In genomic region chr2:69185807-69186206, GRCh38 we compare ENCODE assay signal across 15 cellular contexts.
DNase-seq lines count a peak whose midpoint lies in the region; ATAC-seq, FAIRE-seq and TF ChIP-seq lines count a peak whose summit lies in the region.
"Had no signal": no experiment of that assay in that cellular context is flagged by ENCODE, and none has a peak within 500 bp of the region (broad histone marks: within the 10 kb centered on the region; RNA-seq: fewer than 3 reads in every experiment).

No MANE protein-coding gene starts in this region.

- H3K4me2 ChIP-seq in HepG2 (ENCODE audit: low read depth, low read length): no peak overlapping the region

- H3K4me1 ChIP-seq in HepG2 (ENCODE audit: insufficient read depth, low read length) (peaks cover 30% of the 10 kb centered on the region), right lobe of liver (no peaks in the 10 kb centered on the region), vagina (peaks cover 21% of the 10 kb centered on the region)

- 85% methylated on average over 7 of the region's 7 CpGs for WGBS in HepG2 (ENCODE audit: low lambda C conversion rate)
- 51% methylated on average over 7 of the region's 7 CpGs for WGBS in right lobe of liver (ENCODE audit: insufficient coverage, low coverage, low lambda C conversion rate, missing lambda C conversion rate)

- no peak overlapping the region for H3K9ac ChIP-seq in HepG2 (ENCODE audit: insufficient read depth, low read depth, low read length)

- no peak for ATAC-seq in HepG2
- no peak for ATAC-seq in right lobe of liver
- ATAC-seq in GM19035 (IDR thresholded peaks at IDR 0.05; ENCODE audit: unreplicated experiment): no peak
- no peak for ATAC-seq in HG03108 (IDR thresholded peaks at IDR 0.05; ENCODE audit: unreplicated experiment)
- no peak for ATAC-seq in HG03439 (IDR thresholded peaks at IDR 0.05; ENCODE audit: unreplicated experiment)

- TF ChIP-seq POLR2A in HepG2 (IDR thresholded peaks at IDR 0.05; ENCODE audit: insufficient read depth in 1 of 2, low read depth in 2 of 2, low read length in 2 of 2) (no peak), right lobe of liver (IDR thresholded peaks at IDR 0.05) (no peak), vagina (IDR thresholded peaks at IDR 0.05) (no peak)

- in situ Hi-C loops in HepG2 (cut with HindIII; ENCODE audit: extremely low pct_ligation_motif_present, low pct_unique_long_range_greater_than_20kb): no loop called here

- no peaks in the 10 kb centered on the region for H3K79me2 ChIP-seq in HepG2 (ENCODE audit: insufficient read depth, low read length)

- intact Hi-C loops in HepG2 (cut with micrococcal nuclease; ENCODE audit: unreplicated experiment): no loop called here
- intact Hi-C loops in right lobe of liver (cut with DNase I): no loop called here
- intact Hi-C loops in vagina (cut with DNase I): no loop called here

- H3K36me3 ChIP-seq in HepG2 (replicated peaks in 1 of 2; ENCODE audit: control insufficient read depth in 1 of 2, insufficient read depth in 2 of 2, low read length in 2 of 2) (peaks cover 5 to 10% of the 10 kb centered on the region in 2 experiments; a peak in 3 of 5 replicates), right lobe of liver (no peaks in the 10 kb centered on the region), vagina (peaks cover 0 to 20% of the 10 kb centered on the region in 2 donors)

- DNase-seq in HepG2 (ENCODE audit: low spot score) (no peak), right lobe of liver (no peak), NCI-H69 (lab: John Stamatoyannopoulos, UW) (peak; percentile 94), dermis blood vessel endothelial cell (peak; percentile 21), vagina (ENCODE audit: extremely low spot score in 2 of 2) (no peak)
- DNase-seq: activated CD4-positive, alpha-beta memory T cell treated with anti-CD3 and anti-CD28 coated beads, Interleukin-2, amount 10 ng/mL, durations not matched to agents 7 days and 5 days; activated effector memory CD4-positive, alpha-beta T cell treated with Interleukin-2 at 50 U/mL for 16 hours; immature natural killer cell; NCI-H1105 treated with DMSO at 0.1 percent for 48 hours; trophoblast cell had no signal

- no peak overlapping the region for H3K4me3 ChIP-seq in HepG2 (replicated peaks in 1 of 3; ENCODE audit: insufficient read depth in 1 of 3, low read depth in 2 of 3, low read length in 3 of 3)
- no peak overlapping the region for H3K4me3 ChIP-seq in right lobe of liver
- H3K4me3 ChIP-seq in vagina: no peak overlapping the region
- H3K4me3 ChIP-seq: SJSA1 had no signal

- H3K27me3 ChIP-seq in HepG2 (ENCODE audit: control insufficient read depth in 1 of 2, insufficient read depth in 2 of 2, low read length in 2 of 2): no peaks in the 10 kb centered on the region
- H3K27me3 ChIP-seq in right lobe of liver: no peaks in the 10 kb centered on the region
- H3K27me3 ChIP-seq in vagina: no peaks in the 10 kb centered on the region
- H3K27me3 ChIP-seq: SJSA1 had no signal

- TF ChIP-seq RAD21 in HepG2 (CRISPR knock-in tag; IDR thresholded peaks at IDR 0.05): no peak

- H3K27ac ChIP-seq in HepG2 (ENCODE audit: extremely low read length, insufficient read depth, low read length): no peak overlapping the region
- H3K27ac ChIP-seq in right lobe of liver: no peak overlapping the region
- peak overlapping the region; percentile 35 for H3K27ac ChIP-seq in vagina
- H3K27ac ChIP-seq: SJSA1 had no signal

- POLR2A ChIA-PET in HepG2 (lab: Yijun Ruan, JAX): no interaction called here

- no peaks in the 10 kb centered on the region for H4K20me1 ChIP-seq in HepG2 (ENCODE audit: insufficient read depth, low read length)

- no TSS peak for BruUV-seq in HepG2 (replicated peaks; lab: Mats Ljungman, UMichigan)

- TF ChIP-seq CTCF in HepG2 (CRISPR knock-in tag; IDR thresholded peaks at IDR 0.05): no peak
- TF ChIP-seq CTCF in right lobe of liver (IDR thresholded peaks at IDR 0.05): no peak
- no peak for TF ChIP-seq CTCF in vagina (IDR thresholded peaks at IDR 0.05)

- no peak overlapping the region for H2AFZ ChIP-seq in HepG2 (ENCODE audit: low read length)

- H3K9me3 ChIP-seq in HepG2 (ENCODE audit: low read length) (no peaks in the 10 kb centered on the region), right lobe of liver (no peaks in the 10 kb centered on the region), vagina (no peaks in the 10 kb centered on the region)
- H3K9me3 ChIP-seq: SJSA1 had no signal

- CTCF ChIA-PET in HepG2 (lab: Yijun Ruan, JAX; ENCODE audit: low intra/inter-chr PET ratio, low total read pairs): no interaction called here

- TF ChIP-seq EP300 in HepG2 (IDR thresholded peaks at IDR 0.05; ENCODE audit: low read depth in 2 of 2, low read length in 2 of 2): no peak
- TF ChIP-seq EP300 in HepG2 (CRISPR knock-in tag; IDR thresholded peaks at IDR 0.05; ENCODE audit: borderline replicate concordance): no peak

- FAIRE-seq in HepG2 (lab: Jason Lieb, UNC): no peak
- FAIRE-seq: TTC549 had no signal

TF ChIP-seq in HepG2, 621 proteins besides CTCF, POLR2A, EP300 and RAD21:
- no peak for TF ChIP-seq ZNF564 (CRISPR knock-in tag; IDR thresholded peaks at IDR 0.05)
- TF ChIP-seq MAFF (IDR thresholded peaks at IDR 0.05; ENCODE audit: low read depth, low read length): 0 out of 2 replicates have a peak, but pooled peaks have one; percentile 14
- 0 out of 2 replicates have a peak, but pooled peaks have one; percentile 52 for TF ChIP-seq NR1H2 (CRISPR knock-in tag; IDR thresholded peaks at IDR 0.05; ENCODE audit: borderline replicate concordance, low read depth)
- no peak for TF ChIP-seq HOXA3 (CRISPR knock-in tag; IDR thresholded peaks at IDR 0.05)

Comparison
In these comparisons a context has a peak if more than half of its experiments do, and no peak if none do; other contexts are left out.
1. DNase-seq: peak in NCI-H69 (single experiment) and dermis blood vessel endothelial cell (single experiment); none in HepG2 (single experiment), right lobe of liver (0 of 3) and vagina (0 of 2).